1 cellular context compared by ENCODE assay signal in genomic region chr1:21933397-21934248, GRCh38.
TF ChIP-seq lines count a peak whose summit lies in the region.

No MANE protein-coding gene starts in this region.

TF ChIP-seq in H1, 55 proteins besides CTCF, POLR2A, EP300 and RAD21:
- peak; percentile 42 for TF ChIP-seq SAP30 (IDR thresholded peaks at IDR 0.05; ENCODE audit: insufficient read depth, insufficient replicate concordance, low read length)
- TF ChIP-seq MAFK (IDR thresholded peaks at IDR 0.05; ENCODE audit: low read depth, low read length) = 0 out of 2 replicates have a peak, but pooled peaks have one; percentile 1
- 0 out of 4 replicates have a peak, but pooled peaks of 1 of the 2 experiments have one; percentile 60 for TF ChIP-seq SIN3A (conservative IDR thresholded peaks at IDR 0.05 in 1 of 2, IDR thresholded peaks at IDR 0.05 in 1 of 2; ENCODE audit: low read depth in 1 of 2, low read length in 2 of 2)
- no peak for TF ChIP-seq FOSL1 (IDR thresholded peaks at IDR 0.05; ENCODE audit: insufficient read depth, low read depth, low read length)
- TF ChIP-seq, protein P1, sequence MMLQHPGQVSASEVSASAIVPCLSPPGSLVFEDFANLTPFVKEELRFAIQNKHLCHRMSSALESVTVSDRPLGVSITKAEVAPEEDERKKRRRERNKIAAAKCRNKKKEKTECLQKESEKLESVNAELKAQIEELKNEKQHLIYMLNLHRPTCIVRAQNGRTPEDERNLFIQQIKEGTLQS (IDR thresholded peaks at IDR 0.05; ENCODE audit: insufficient read depth, low read depth, low read length) = no peak
TF ChIP-seq in H1: peak in this region for 3.
